ENCODE assay signal across 10 cellular contexts in the genomic region with DNA sequence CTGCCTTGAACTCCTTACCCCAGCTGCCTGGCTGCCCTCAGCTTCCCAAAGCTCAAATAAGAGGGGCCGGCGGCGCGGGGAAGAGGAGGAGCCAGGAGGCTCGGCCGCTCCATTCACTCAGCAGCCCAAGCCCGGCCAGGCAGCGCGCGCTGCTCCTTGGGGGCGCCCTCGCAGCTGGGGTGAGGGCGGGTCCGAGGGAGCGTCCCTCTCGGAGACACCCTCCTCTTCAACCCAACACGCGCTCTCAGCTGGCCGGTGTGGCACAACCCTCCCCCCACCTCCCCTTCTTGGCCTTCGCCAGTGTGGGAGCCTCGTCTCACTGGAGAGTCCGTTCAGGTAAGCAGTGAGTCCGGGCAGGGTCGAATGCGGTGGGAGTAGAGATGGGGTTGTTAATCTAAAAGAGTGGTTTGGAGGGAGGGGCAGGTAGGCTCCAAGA. TPM values are rescaled to one million over a fixed set of nuclear protein-coding genes. Genes with fewer than 3 reads are reported as not detected.
A peak's percentile ranks its signal among the peaks of the same experiment; 100 is the strongest.
DNase-seq lines count a peak whose midpoint lies in the region; ATAC-seq and TF ChIP-seq lines count a peak whose summit lies in the region.
"Had no signal": no experiment of that assay in that cellular context is flagged by ENCODE, and none has a peak within 500 bp of the region (broad histone marks: within the 10 kb centered on the region; RNA-seq: fewer than 3 reads in every experiment).

A gene (minus strand): TSS at position 29 of the 436 bp plus-strand sequence.

- H3K79me2 ChIP-seq in PC-3 (ENCODE audit: low read length) (peaks cover 30% of the 10 kb centered on the region), parathyroid adenoma (no peaks in the 10 kb centered on the region)

- TF ChIP-seq CTCF in GM10266 (IDR thresholded peaks at IDR 0.05; ENCODE audit: control insufficient read depth, insufficient read depth, low read depth, missing control alignments) (no peak), PC-3 (conservative IDR thresholded peaks at IDR 0.05; ENCODE audit: low read depth, low read length) (peak; percentile 21; the same call in 1 of the 2 replicates), fibroblast of pulmonary artery (IDR thresholded peaks at IDR 0.05; ENCODE audit: low read length, missing control alignments) (no peak), parathyroid adenoma (IDR thresholded peaks at IDR 0.05) (no peak)

- BruUV-seq in PC-3 (replicated peaks; lab: Mats Ljungman, UMichigan): no TSS peak

- H3K4me1 ChIP-seq in PC-3 (ENCODE audit: insufficient read depth, low read length): peaks cover 12% of the 10 kb centered on the region; the same call in 1 of the 2 replicates
- no peaks in the 10 kb centered on the region for H3K4me1 ChIP-seq in parathyroid adenoma

- H3K9me2 ChIP-seq in PC-3 (replicated peaks; ENCODE audit: low read length): no peaks in the 10 kb centered on the region

- ATAC-seq in PC-3 (peak; percentile 73), HG02763 (IDR thresholded peaks at IDR 0.05; ENCODE audit: unreplicated experiment) (no peak), GM18505 (IDR thresholded peaks at IDR 0.05; ENCODE audit: unreplicated experiment) (no peak), HG03039 (IDR thresholded peaks at IDR 0.05; ENCODE audit: unreplicated experiment) (no peak)
- ATAC-seq: HCT116 had no signal

- CTCF ChIA-PET in PC-3 (lab: Charles Lee): no interaction called here

- H3F3A ChIP-seq in PC-3 (ENCODE audit: low read length, unreplicated experiment): no peaks in the 10 kb centered on the region

- H3K9ac ChIP-seq in PC-3 (ENCODE audit: low read length) (peak within 1 kb of the TSS; percentile 76), parathyroid adenoma (no peak within 1 kb of the TSS)

- DNase-seq in GM10266 (ENCODE audit: extremely low spot score) (peak; percentile 39), PC-3 (peak; percentile 52), fibroblast of pulmonary artery (ENCODE audit: low read depth) (peak; percentile 86), foreskin melanocyte (no peak)

- no peak for TF ChIP-seq POLR2A in GM18505 (IDR thresholded peaks at IDR 0.05; ENCODE audit: borderline replicate concordance, extremely low read depth, insufficient read depth, insufficient read length)

- no peaks in the 10 kb centered on the region for H3K36me3 ChIP-seq in PC-3 (ENCODE audit: low read depth, low read length)
- no peaks in the 10 kb centered on the region for H3K36me3 ChIP-seq in parathyroid adenoma (ENCODE audit: control insufficient read depth, insufficient read depth, low read length)

- H4K20me1 ChIP-seq in PC-3 (ENCODE audit: low read length): no peaks in the 10 kb centered on the region

- H3K27me3 ChIP-seq in PC-3 (ENCODE audit: low read length): no peaks in the 10 kb centered on the region
- no peaks in the 10 kb centered on the region for H3K27me3 ChIP-seq in parathyroid adenoma (ENCODE audit: control insufficient read depth, insufficient read depth, low read length)

- H3K27ac ChIP-seq in PC-3 (ENCODE audit: low read length) (no peak within 1 kb of the TSS), parathyroid adenoma (no peak within 1 kb of the TSS)

- intact Hi-C loops in PC-3 (cut with micrococcal nuclease): no loop called here

- peak within 1 kb of the TSS; percentile 91 for H3K4me2 ChIP-seq in PC-3 (ENCODE audit: low read length)
- no peak within 1 kb of the TSS for H3K4me2 ChIP-seq in parathyroid adenoma (ENCODE audit: low read length)

- H2AFZ ChIP-seq in PC-3 (ENCODE audit: low read length): peak within 1 kb of the TSS; percentile 91
- no peak within 1 kb of the TSS for H2AFZ ChIP-seq in parathyroid adenoma

- H3K4me3 ChIP-seq in PC-3 (ENCODE audit: low read length): peak within 1 kb of the TSS; percentile 86
- H3K4me3 ChIP-seq in fibroblast of pulmonary artery (replicated peaks; ENCODE audit: low read depth, low read length): peak within 1 kb of the TSS; percentile 72
- H3K4me3 ChIP-seq in parathyroid adenoma (ENCODE audit: low read depth, low read length): peak within 1 kb of the TSS; percentile 44

- H3K9me3 ChIP-seq in PC-3 (ENCODE audit: low read length): no peaks in the 10 kb centered on the region
- H3K9me3 ChIP-seq in parathyroid adenoma (ENCODE audit: control insufficient read depth, low read length): no peaks in the 10 kb centered on the region

- POLR2A ChIA-PET in PC-3 (lab: Charles Lee; ENCODE audit: unreplicated experiment): interaction anchor here (0.5 kb wide), 1 partner anchor 26 kb away, joined by 4 read pairs; no protein-coding TSS in a partner anchor

RNA-seq across cellular contexts. Expression of the gene that starts here (rescaled TPM):
- total RNA-seq in PC-3 (2014; rRNA removed): 8.5 and 9.1 TPM in 2 replicates
- total RNA-seq: activated CD8-positive, alpha-beta memory T cell treated with anti-CD3 and anti-CD28 coated beads for 36 hours had no signal
